In the genomic region with DNA sequence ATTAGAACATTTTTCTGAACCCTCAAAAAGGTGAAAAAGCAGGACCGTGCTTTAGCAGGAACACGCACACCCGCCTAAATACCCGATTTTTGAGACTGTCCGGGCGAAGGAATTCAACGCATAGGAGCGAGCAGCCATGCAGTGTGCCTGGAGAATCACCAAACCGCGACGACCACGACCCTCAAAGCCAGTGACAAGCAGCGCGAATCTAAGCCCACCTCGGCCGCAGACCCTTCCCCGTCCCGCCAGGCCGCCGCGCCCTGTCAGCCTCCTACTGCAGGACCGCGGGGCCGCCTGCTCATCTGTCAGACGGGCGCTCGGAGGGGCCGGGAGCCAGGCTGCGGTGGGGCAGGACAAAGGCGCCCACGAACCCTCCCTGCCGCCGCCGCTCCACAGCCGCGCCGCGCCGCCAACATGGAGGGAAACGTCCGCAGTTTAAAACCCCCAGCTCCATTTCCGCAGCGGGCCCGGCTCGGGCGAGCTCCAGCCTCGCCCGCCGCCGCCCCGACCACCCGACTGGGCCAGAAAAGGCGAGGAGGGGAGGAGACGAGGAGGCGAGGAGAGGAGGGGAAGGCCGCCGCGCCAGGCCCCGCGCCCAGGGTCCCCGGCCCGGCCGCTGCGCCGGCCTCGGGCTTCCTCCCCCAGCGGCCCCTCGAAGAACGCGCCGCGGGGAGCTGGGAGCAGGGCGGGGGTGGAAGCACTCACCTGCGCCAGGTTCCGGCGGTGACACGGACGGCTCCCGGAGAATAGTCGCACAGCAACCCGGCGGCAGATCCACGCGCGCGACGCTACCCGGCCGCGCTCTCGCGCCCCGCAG, we compare ENCODE assay signal across 8 cellular contexts. TPM values are rescaled to one million over a fixed set of nuclear protein-coding genes. Genes with fewer than 3 reads are reported as not detected.
DNase-seq lines count a peak whose midpoint lies in the region; ATAC-seq and TF ChIP-seq lines count a peak whose summit lies in the region.

A gene (minus strand): TSS at position 790 of the 817 bp plus-strand sequence. CDS start 3,963 bp downstream, outside the sequence.

- H3K27me3 ChIP-seq in CD4-positive, alpha-beta memory T cell (ENCODE audit: insufficient read depth, low read length) = no peaks in the 10 kb centered on the region
- H3K27me3 ChIP-seq in esophagus (ENCODE audit: control insufficient read depth in 1 of 2, insufficient read depth in 2 of 2, low read length in 2 of 2) (no peaks in the 10 kb centered on the region), muscle layer of duodenum (ENCODE audit: low read depth, low read length) (no peaks in the 10 kb centered on the region), upper lobe of left lung (no peaks in the 10 kb centered on the region)

- ATAC-seq in GM19328 (IDR thresholded peaks at IDR 0.05; ENCODE audit: unreplicated experiment) (peak; percentile 13), HG03378 (IDR thresholded peaks at IDR 0.05; ENCODE audit: unreplicated experiment) (peak; percentile 28), upper lobe of left lung (ENCODE audit: low FRiP score in 2 of 2) (peak; percentile 38 to 69)
- no peak for ATAC-seq in activated CD4-positive, alpha-beta T cell treated with anti-CD3 and anti-CD28 coated beads for 36 hours

- peak in 3 of 4 donors; percentile 67 to 90 (median 84) for TF ChIP-seq POLR2A in upper lobe of left lung (IDR thresholded peaks at IDR 0.05)

- peak in 2 of 5 donors; percentile 17 to 28 for DNase-seq in CD4-positive, alpha-beta memory T cell
- DNase-seq in activated CD4-positive, alpha-beta T cell treated with anti-CD3 and anti-CD28 coated beads for 36 hours = peak; percentile 59
- DNase-seq in upper lobe of left lung (peak in 1 of 2 donors; percentile 92), HPDE6-E6E7 (ENCODE audit: extremely low spot score) (no peak)

- peak within 1 kb of the TSS; percentile 78 for H3K27ac ChIP-seq in CD4-positive, alpha-beta memory T cell (ENCODE audit: low read depth, low read length)
- H3K27ac ChIP-seq in esophagus (ENCODE audit: low read depth in 2 of 2, low read length in 1 of 2) = peak within 1 kb of the TSS; percentile 98 to 99
- peak within 1 kb of the TSS; percentile 89 for H3K27ac ChIP-seq in muscle layer of duodenum (ENCODE audit: low read length)
- H3K27ac ChIP-seq in upper lobe of left lung = peak within 1 kb of the TSS; percentile 85 to 98 (median 92)

- H3K36me3 ChIP-seq in CD4-positive, alpha-beta memory T cell (ENCODE audit: insufficient read depth, low read length) = no peaks in the 10 kb centered on the region
- H3K36me3 ChIP-seq in esophagus (ENCODE audit: control insufficient read depth in 2 of 2, insufficient read depth in 2 of 2, low read length in 1 of 2) (no peaks in the 10 kb centered on the region), muscle layer of duodenum (ENCODE audit: control insufficient read depth in 1 of 2, insufficient read depth in 2 of 2, low read length in 2 of 2) (no peaks in the 10 kb centered on the region), upper lobe of left lung (no peaks in the 10 kb centered on the region)

- H3K4me1 ChIP-seq in CD4-positive, alpha-beta memory T cell (ENCODE audit: insufficient read depth, low read length) = peaks cover 50% of the 10 kb centered on the region
- H3K4me1 ChIP-seq in esophagus (ENCODE audit: control insufficient read depth in 2 of 2, insufficient read depth in 2 of 2, low read length in 1 of 2) (peaks cover 4 to 5% of the 10 kb centered on the region in 2 donors), muscle layer of duodenum (ENCODE audit: control insufficient read depth in 1 of 2, insufficient read depth in 2 of 2, low read length in 2 of 2) (peaks cover 6 to 32% of the 10 kb centered on the region in 2 donors), upper lobe of left lung (peaks cover 22 to 52% (median 40%) of the 10 kb centered on the region in 4 donors)

- H3K4me1 Mint-ChIP-seq in CD4-positive, alpha-beta memory T cell = peaks cover 44 to 58% (median 51%) of the 10 kb centered on the region in 4 donors
- peaks cover 54% of the 10 kb centered on the region for H3K4me1 Mint-ChIP-seq in activated CD4-positive, alpha-beta T cell treated with anti-CD3 and anti-CD28 coated beads for 36 hours

- peaks cover 0 to 2% (median 0%) of the 10 kb centered on the region in 8 donors for H3K9me3 Mint-ChIP-seq in CD4-positive, alpha-beta memory T cell
- no peaks in the 10 kb centered on the region for H3K9me3 Mint-ChIP-seq in activated CD4-positive, alpha-beta T cell treated with anti-CD3 and anti-CD28 coated beads for 36 hours (ENCODE audit: low read depth)

- CTCF ChIA-PET in CD4-positive, alpha-beta memory T cell (lab: Charles Lee; ENCODE audit: partially characterized antibody) = interaction anchor here (0.6 to 8.0 kb wide), 7 partner anchors 14 to 572 kb away, joined by 3 to 87 read pairs (median 3); no protein-coding TSS in a partner anchor
- CTCF ChIA-PET in activated CD4-positive, alpha-beta T cell treated with anti-CD3 and anti-CD28 coated beads for 36 hours (lab: Charles Lee) = interaction anchor here (0.9 to 2.1 kb wide), 6 partner anchors 10 to 47 kb away, joined by 3 to 11 read pairs (median 4); no protein-coding TSS in a partner anchor

- peak within 1 kb of the TSS; percentile 92 to 98 (median 95) for H3K4me3 Mint-ChIP-seq in CD4-positive, alpha-beta memory T cell
- H3K4me3 Mint-ChIP-seq in activated CD4-positive, alpha-beta T cell treated with anti-CD3 and anti-CD28 coated beads for 36 hours = peak within 1 kb of the TSS; percentile 86

- no peak for TF ChIP-seq EP300 in upper lobe of left lung (IDR thresholded peaks at IDR 0.05)

- peaks cover 0 to 24% of the 10 kb centered on the region in 2 donors for H3K36me3 Mint-ChIP-seq in CD4-positive, alpha-beta memory T cell
- peaks cover 17% of the 10 kb centered on the region for H3K36me3 Mint-ChIP-seq in activated CD4-positive, alpha-beta T cell treated with anti-CD3 and anti-CD28 coated beads for 36 hours (ENCODE audit: low read depth)

- H3K4me3 ChIP-seq in CD4-positive, alpha-beta memory T cell (ENCODE audit: low read length in 2 of 2) = peak within 1 kb of the TSS; percentile 68 to 75
- peak within 1 kb of the TSS; percentile 90 to 98 for H3K4me3 ChIP-seq in esophagus (ENCODE audit: low read depth in 1 of 2, low read length in 2 of 2)
- peak within 1 kb of the TSS; percentile 83 to 85 for H3K4me3 ChIP-seq in muscle layer of duodenum (ENCODE audit: low read depth in 1 of 2, low read length in 2 of 2)
- peak within 1 kb of the TSS; percentile 72 to 98 (median 92) for H3K4me3 ChIP-seq in upper lobe of left lung

- peak within 1 kb of the TSS; percentile 86 to 97 (median 96) for H3K27ac Mint-ChIP-seq in CD4-positive, alpha-beta memory T cell
- H3K27ac Mint-ChIP-seq in activated CD4-positive, alpha-beta T cell treated with anti-CD3 and anti-CD28 coated beads for 36 hours = peak within 1 kb of the TSS; percentile 96

- 0 to 1% methylated on average over 49 to 93 of the region's 93 CpGs for WGBS in esophagus, 2 donors
- WGBS in upper lobe of left lung, 2 donors = 0 to 1% methylated on average over 12 to 21 of the region's 93 CpGs

- TF ChIP-seq CTCF in upper lobe of left lung (IDR thresholded peaks at IDR 0.05) = peak in 1 of 6 experiments; percentile 31

- intact Hi-C loops in CD4-positive, alpha-beta memory T cell (cut with micrococcal nuclease) = loop anchor here (1.0 to 5.0 kb wide), 7 partner anchors 18 to 635 kb away; a partner anchor contains a TSS
- intact Hi-C loops in activated CD4-positive, alpha-beta T cell treated with anti-CD3 and anti-CD28 coated beads for 36 hours (cut with DNase I, micrococcal nuclease) = loop anchor here (1.0 to 10.0 kb wide), 9 partner anchors 18 to 1725 kb away; a partner anchor contains a TSS

- H3K27me3 Mint-ChIP-seq in CD4-positive, alpha-beta memory T cell = no peaks in the 10 kb centered on the region
- H3K27me3 Mint-ChIP-seq in activated CD4-positive, alpha-beta T cell treated with anti-CD3 and anti-CD28 coated beads for 36 hours = no peaks in the 10 kb centered on the region

- no peaks in the 10 kb centered on the region for H3K9me3 ChIP-seq in CD4-positive, alpha-beta memory T cell (ENCODE audit: control insufficient read depth in 1 of 2, low read length in 2 of 2)
- H3K9me3 ChIP-seq in esophagus (ENCODE audit: control insufficient read depth in 2 of 2, insufficient read depth in 1 of 2, low read depth in 1 of 2, low read length in 1 of 2) (no peaks in the 10 kb centered on the region), muscle layer of duodenum (ENCODE audit: control insufficient read depth in 1 of 2, low read length in 2 of 2) (no peaks in the 10 kb centered on the region), upper lobe of left lung (no peaks in the 10 kb centered on the region)

- POLR2A ChIA-PET in CD4-positive, alpha-beta memory T cell (lab: Charles Lee; ENCODE audit: partially characterized antibody) = interaction anchor here (0.6 to 9.1 kb wide), 24 partner anchors 11 to 993 kb away, joined by 3 to 319 read pairs (median 5); a partner anchor contains a TSS
- POLR2A ChIA-PET in activated CD4-positive, alpha-beta T cell treated with anti-CD3 and anti-CD28 coated beads for 36 hours (lab: Charles Lee) = interaction anchor here (2.2 to 3.4 kb wide), 2 partner anchors 18 to 41 kb away, joined by 7 to 17 read pairs; no protein-coding TSS in a partner anchor

RNA-seq across cellular contexts. Expression of the gene that starts here (rescaled TPM):
- total RNA-seq in CD4-positive, alpha-beta memory T cell = 100 to 1,000 TPM; 138 to 150 TPM
- polyA plus RNA-seq in CD4-positive, alpha-beta memory T cell = 100 to 1,000 TPM; 106 to 121 TPM
- 100 to 1,000 TPM; 136 to 194 TPM for total RNA-seq in activated CD4-positive, alpha-beta T cell treated with anti-CD3 and anti-CD28 coated beads for 36 hours
- polyA plus RNA-seq in esophagus = 10 to 100 TPM; 18.0 to 21.0 TPM
- total RNA-seq in upper lobe of left lung = 10 to 100 TPM; 32.8 to 50.3 (median 40.1) TPM

Comparison
In these comparisons a context has a peak if more than half of its experiments do, and no peak if none do; other contexts are left out.
1. RNA of the gene that starts here (polyA plus RNA-seq): 106 to 121 TPM in CD4-positive, alpha-beta memory T cell; 18.0 to 21.0 TPM in esophagus; every median in the first group is over 4 times any median in the second.
2. Peak in every context shown above with its lines, with median percentiles within 50 percentile points of each other: H3K27ac ChIP-seq and H3K4me3 ChIP-seq.